Comparison of ENCODE assay signal across 1 cellular context in genomic region chr7:94700926-94701554, GRCh38.
TF ChIP-seq lines count a peak whose summit lies in the region.

No MANE protein-coding gene starts in this region.

TF ChIP-seq in WTC11, 78 proteins besides CTCF, POLR2A, EP300 and RAD21 (continued from another document):
- no peak for TF ChIP-seq PRDM15 (CRISPR knock-in tag; IDR thresholded peaks at IDR 0.05)
- no peak for TF ChIP-seq SMAD4 (CRISPR knock-in tag; IDR thresholded peaks at IDR 0.05)
- no peak for TF ChIP-seq ZNF425 (CRISPR knock-in tag; conservative IDR thresholded peaks at IDR 0.05)
- no peak for TF ChIP-seq MLX (CRISPR knock-in tag; IDR thresholded peaks at IDR 0.05)
- TF ChIP-seq E2F4 (CRISPR knock-in tag; IDR thresholded peaks at IDR 0.05; ENCODE audit: borderline replicate concordance, low read depth): no peak
